ENCODE assay signal across 17 cellular contexts in genomic region chr1:9119745-9120144, GRCh38. TPM values are rescaled to one million over a fixed set of nuclear protein-coding genes. Genes with fewer than 3 reads are reported as not detected.
DNase-seq lines count a peak whose midpoint lies in the region; ATAC-seq, FAIRE-seq and TF ChIP-seq lines count a peak whose summit lies in the region.
"Had no signal": no experiment of that assay in that cellular context is flagged by ENCODE, and none has a peak within 500 bp of the region (broad histone marks: within the 10 kb centered on the region; RNA-seq: fewer than 3 reads in every experiment).

No MANE protein-coding gene starts in this region.

- ATAC-seq in psoas muscle = peak; percentile 49 to 70 (median 54)
- ATAC-seq: activated CD8-positive, alpha-beta T cell treated with anti-CD3 and anti-CD28 coated beads, Interleukin-2, amount 10 ng/mL, durations not matched to agents 7 days and 5 days had no signal

- no peak for TF ChIP-seq CTCF in GM10248 (IDR thresholded peaks at IDR 0.05; ENCODE audit: control extremely low read depth, extremely low read depth, low read depth, missing control alignments)
- TF ChIP-seq CTCF in RWPE1 (conservative IDR thresholded peaks at IDR 0.05; ENCODE audit: low read depth) = no peak
- TF ChIP-seq CTCF in psoas muscle (IDR thresholded peaks at IDR 0.05) = no peak
- no peak for TF ChIP-seq CTCF in ascending aorta (IDR thresholded peaks at IDR 0.05)

- POLR2A ChIA-PET in GM10248 (lab: Yijun Ruan, JAX) (no interaction called here), RWPE1 (lab: Yijun Ruan, JAX; ENCODE audit: low non-redundant PET) (no interaction called here)

- H3K27me3 ChIP-seq in psoas muscle (ENCODE audit: insufficient read depth in 3 of 3, low read length in 2 of 3) (no peaks in the 10 kb centered on the region), ascending aorta (no peaks in the 10 kb centered on the region)

- H3K4me1 ChIP-seq in psoas muscle (peaks cover 37% of the 10 kb centered on the region), ascending aorta (no peaks in the 10 kb centered on the region)

- intact Hi-C loops in psoas muscle (cut with DNase I) = loop anchor here in 1 of 2 donors (10.0 kb wide), 1 partner anchor 335 kb away; no protein-coding TSS in a partner anchor
- intact Hi-C loops in ascending aorta (cut with DNase I) = loop anchor here (10.0 kb wide), 1 partner anchor 375 kb away; no protein-coding TSS in a partner anchor

- no peaks in the 10 kb centered on the region for H3K9me3 ChIP-seq in psoas muscle
- H3K9me3 ChIP-seq in ascending aorta = no peaks in the 10 kb centered on the region

- H3K4me3 ChIP-seq in psoas muscle (no peak overlapping the region), ascending aorta (no peak overlapping the region)
- H3K4me3 ChIP-seq: PC-9 had no signal

- FAIRE-seq in GM19239 (lab: Jason Lieb, UNC) = peak; percentile 93

- CTCF ChIA-PET in GM10248 (lab: Yijun Ruan, JAX) (interaction anchor here (1.0 to 8.2 kb wide), 6 partner anchors 10 to 77 kb away, joined by 3 to 79 read pairs (median 9); no protein-coding TSS in a partner anchor), RWPE1 (lab: Yijun Ruan, JAX) (no interaction called here)

- H3K36me3 ChIP-seq in psoas muscle (ENCODE audit: insufficient read depth in 1 of 2, low read depth in 1 of 2) (no peaks in the 10 kb centered on the region), ascending aorta (no peaks in the 10 kb centered on the region)

- H3K27ac ChIP-seq in RWPE1 (peak overlapping the region; percentile 10; the same call in 1 of the 2 replicates), psoas muscle (peak overlapping the region; percentile 76), ascending aorta (no peak overlapping the region)
- H3K27ac ChIP-seq: PC-9 had no signal

- DNase-seq in GM10248 (ENCODE audit: extremely low spot score) (peak; percentile 56), GM19239 (ENCODE audit: insufficient read length, low spot score) (no peak), RWPE1 (ENCODE audit: low spot score) (no peak), psoas muscle (peak in 1 of 2 donors; percentile 52), HUDEP-2 (lab: John Stamatoyannopoulos, UW; ENCODE audit: unreplicated experiment in 76 of 76) (no peak), ascending aorta (ENCODE audit: low spot score in 2 of 2) (no peak), SIG-M5 treated with dmso at 0.1 percent for 504 hours (lab: John Stamatoyannopoulos, UW; ENCODE audit: unreplicated experiment) (no peak), LoVo (ENCODE audit: low spot score) (no peak)
- DNase-seq: activated CD8-positive, alpha-beta T cell treated with anti-CD3 and anti-CD28 coated beads, Interleukin-2, amount 10 ng/mL, durations not matched to agents 7 days and 5 days; cerebellar nuclear complex; DMS79; hypothalamus; NCI-H2029; NCI-H526; PC-9 had no signal

- 31 to 69% (median 32%) methylated on average over 9 of the region's 9 CpGs for WGBS in psoas muscle, 3 donors

RNA-seq across cellular contexts. Expression of gene GPR157, which starts 9.2 kb away (rescaled TPM):
- total RNA-seq in psoas muscle (10 to 100 TPM; 13.1 to 49.5 (median 33.4) TPM), ascending aorta (7.1 TPM)
- polyA plus RNA-seq in psoas muscle = 10 to 100 TPM; 11.6 to 21.6 (median 15.7) TPM

RNA-seq across cellular contexts. Expression of gene SLC2A5, which starts 50.3 kb away (rescaled TPM):
- total RNA-seq in psoas muscle (10 to 100 TPM; 12.8 to 97.9 (median 55.5) TPM), ascending aorta (13.9 TPM)
- polyA plus RNA-seq in psoas muscle = 10 to 100 TPM; 13.2 to 36.8 (median 31.7) TPM
- total RNA-seq: activated CD8-positive, alpha-beta T cell treated with anti-CD3 and anti-CD28 coated beads, Interleukin-2, amount 10 ng/mL, durations not matched to agents 7 days and 5 days; HT1080; PC-9; progenitor cell of endocrine pancreas had no signal

Comparison
In these comparisons a context has a peak if more than half of its experiments do, and no peak if none do; other contexts are left out.
1. H3K27ac ChIP-seq: peak in RWPE1 (single experiment) and psoas muscle (single experiment); none in ascending aorta (0 of 2).